ENCODE assay signal across 8 cellular contexts in genomic region chr22:42473484-42474193, GRCh38. TPM values are rescaled to one million over a fixed set of nuclear protein-coding genes. Genes with fewer than 3 reads are reported as not detected.
A peak's percentile ranks its signal among the peaks of the same experiment; 100 is the strongest.
DNase-seq lines count a peak whose midpoint lies in the region; ATAC-seq and TF ChIP-seq lines count a peak whose summit lies in the region.

No MANE protein-coding gene starts in this region.

- H3K9me3 ChIP-seq in neutrophil, result no peaks in the 10 kb centered on the region

- ATAC-seq in GM19351 (IDR thresholded peaks at IDR 0.05; ENCODE audit: unreplicated experiment), result no peak

- H3K27me3 ChIP-seq in neutrophil, result peaks cover 6% of the 10 kb centered on the region

- H3K36me3 ChIP-seq in neutrophil, result no peaks in the 10 kb centered on the region

- H3K4me3 Mint-ChIP-seq in activated naive CD4-positive, alpha-beta T cell treated with anti-CD3 and anti-CD28 coated beads, Interleukin-2, amount 10 ng/mL, durations not matched to agents 7 days and 5 days, result no peak overlapping the region
- no peak overlapping the region for H3K4me3 Mint-ChIP-seq in activated naive CD4-positive, alpha-beta T cell treated with anti-CD3 and anti-CD28 coated beads for 36 hours

- peak; percentile 27 for DNase-seq in activated naive CD4-positive, alpha-beta T cell treated with anti-CD3 and anti-CD28 coated beads, Interleukin-2, amount 10 ng/mL, durations not matched to agents 7 days and 5 days
- DNase-seq in activated naive CD4-positive, alpha-beta T cell treated with anti-CD3 and anti-CD28 coated beads for 36 hours, result no peak
- peak; percentile 58 for DNase-seq in M059J (ENCODE audit: low read depth)
- peak; percentile 13 for DNase-seq in SKM-1 (lab: John Stamatoyannopoulos, UW; ENCODE audit: unreplicated experiment)
- DNase-seq in fibroblast of gingiva (ENCODE audit: low read depth), result peak; percentile 61
- no peak for DNase-seq in ecto neural progenitor cell (ENCODE audit: low spot score)

- peak; percentile 17 for TF ChIP-seq CTCF in neutrophil (IDR thresholded peaks at IDR 0.05)

- peaks cover 11% of the 10 kb centered on the region for H3K4me1 Mint-ChIP-seq in activated naive CD4-positive, alpha-beta T cell treated with anti-CD3 and anti-CD28 coated beads, Interleukin-2, amount 10 ng/mL, durations not matched to agents 7 days and 5 days
- H3K4me1 Mint-ChIP-seq in activated naive CD4-positive, alpha-beta T cell treated with anti-CD3 and anti-CD28 coated beads for 36 hours (ENCODE audit: low read depth), result peaks cover 5% of the 10 kb centered on the region

- no peaks in the 10 kb centered on the region for H3K4me1 ChIP-seq in neutrophil (ENCODE audit: control insufficient read depth in 1 of 2, insufficient read depth in 1 of 2, low read depth in 1 of 2, low read length in 1 of 2)

- no peak overlapping the region for H3K27ac Mint-ChIP-seq in activated naive CD4-positive, alpha-beta T cell treated with anti-CD3 and anti-CD28 coated beads, Interleukin-2, amount 10 ng/mL, durations not matched to agents 7 days and 5 days
- H3K27ac Mint-ChIP-seq in activated naive CD4-positive, alpha-beta T cell treated with anti-CD3 and anti-CD28 coated beads for 36 hours, result no peak overlapping the region

- H3K4me3 ChIP-seq in neutrophil (ENCODE audit: low read depth in 1 of 2, low read length in 1 of 2), result no peak overlapping the region

- H3K27me3 Mint-ChIP-seq in activated naive CD4-positive, alpha-beta T cell treated with anti-CD3 and anti-CD28 coated beads, Interleukin-2, amount 10 ng/mL, durations not matched to agents 7 days and 5 days, result peaks cover 44% of the 10 kb centered on the region
- no peaks in the 10 kb centered on the region for H3K27me3 Mint-ChIP-seq in activated naive CD4-positive, alpha-beta T cell treated with anti-CD3 and anti-CD28 coated beads for 36 hours (ENCODE audit: low read depth)

- intact Hi-C loops in activated naive CD4-positive, alpha-beta T cell treated with anti-CD3 and anti-CD28 coated beads for 36 hours (cut with micrococcal nuclease), result loop anchor here (1.0 kb wide), 1 partner anchor 29 kb away; no protein-coding TSS in a partner anchor

- H3K9me3 Mint-ChIP-seq in activated naive CD4-positive, alpha-beta T cell treated with anti-CD3 and anti-CD28 coated beads, Interleukin-2, amount 10 ng/mL, durations not matched to agents 7 days and 5 days, result no peaks in the 10 kb centered on the region
- H3K9me3 Mint-ChIP-seq in activated naive CD4-positive, alpha-beta T cell treated with anti-CD3 and anti-CD28 coated beads for 36 hours, result no peaks in the 10 kb centered on the region

- H3K36me3 Mint-ChIP-seq in activated naive CD4-positive, alpha-beta T cell treated with anti-CD3 and anti-CD28 coated beads, Interleukin-2, amount 10 ng/mL, durations not matched to agents 7 days and 5 days, result no peaks in the 10 kb centered on the region
- no peaks in the 10 kb centered on the region for H3K36me3 Mint-ChIP-seq in activated naive CD4-positive, alpha-beta T cell treated with anti-CD3 and anti-CD28 coated beads for 36 hours (ENCODE audit: low read depth)

- H3K27ac ChIP-seq in neutrophil, result no peak overlapping the region

- CTCF ChIA-PET in activated naive CD4-positive, alpha-beta T cell treated with anti-CD3 and anti-CD28 coated beads, Interleukin-2, amount 10 ng/mL, durations not matched to agents 7 days and 5 days (lab: Charles Lee), result interaction anchor here (0.7 to 1.8 kb wide), 10 partner anchors 10 to 382 kb away, joined by 3 to 5 read pairs (median 4); no protein-coding TSS in a partner anchor
- CTCF ChIA-PET in activated naive CD4-positive, alpha-beta T cell treated with anti-CD3 and anti-CD28 coated beads for 36 hours (lab: Charles Lee), result interaction anchor here (0.5 to 1.8 kb wide), 14 partner anchors 14 to 560 kb away, joined by 3 to 8 read pairs (median 4); partner anchors contain the start of gene NDUFA6

RNA-seq across cellular contexts. Expression of gene NFAM1, which starts 41.4 kb away (rescaled TPM):
- under 1 TPM; 0.10 to 0.15 TPM for total RNA-seq in activated naive CD4-positive, alpha-beta T cell treated with anti-CD3 and anti-CD28 coated beads for 36 hours
- not detected in 2 replicates for total RNA-seq in M059J (2014; rRNA removed; shearing (Covaris generic))

RNA-seq across cellular contexts. Expression of gene RRP7A, which starts 46.0 kb away (rescaled TPM):
- total RNA-seq in activated naive CD4-positive, alpha-beta T cell treated with anti-CD3 and anti-CD28 coated beads for 36 hours, result 100 to 1,000 TPM; 104 to 111 TPM
- 18.4 and 24.2 TPM in 2 replicates for total RNA-seq in M059J (2014; rRNA removed; shearing (Covaris generic))

Comparison
In these comparisons a context has a peak if more than half of its experiments do, and no peak if none do; other contexts are left out.
1. DNase-seq: peak in activated naive CD4-positive, alpha-beta T cell treated with anti-CD3 and anti-CD28 coated beads, Interleukin-2, amount 10 ng/mL, durations not matched to agents 7 days and 5 days (single experiment), M059J (single experiment), SKM-1 (single experiment) and fibroblast of gingiva (single experiment); none in activated naive CD4-positive, alpha-beta T cell treated with anti-CD3 and anti-CD28 coated beads for 36 hours (single experiment) and ecto neural progenitor cell (single experiment).